Comparison of ENCODE assay signal across 27 cellular contexts in the genomic region with DNA sequence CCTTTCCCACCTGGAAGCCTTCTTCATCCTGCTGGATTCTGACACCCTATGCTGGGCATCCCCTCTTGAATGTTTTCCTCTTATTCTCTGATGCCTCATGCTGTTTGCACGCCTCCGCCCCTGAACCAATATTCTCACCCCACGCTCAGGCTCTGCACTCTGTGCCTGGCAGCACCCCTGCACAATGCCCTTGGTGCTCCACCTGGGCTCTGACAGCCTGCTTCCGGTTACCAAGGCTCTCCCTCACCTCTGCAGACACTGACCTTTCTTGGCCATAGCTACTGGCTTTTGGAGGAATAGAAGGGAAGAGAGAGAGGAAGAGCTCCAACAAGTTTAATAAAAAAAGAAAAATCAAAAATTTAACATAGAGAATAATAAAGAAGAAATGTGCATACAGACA.
"Had no signal": no experiment of that assay in that cellular context is flagged by ENCODE, and none has a peak within 500 bp of the region (broad histone marks: within the 10 kb centered on the region; RNA-seq: fewer than 3 reads in every experiment).

No MANE protein-coding gene starts in this region.

- H3K27me3 ChIP-seq: adrenal gland, breast epithelium had no signal

- H3K27ac ChIP-seq: adrenal gland, breast epithelium had no signal

- DNase-seq: activated B cell treated with CpG ODN at 0.5 μM for 24 hours; activated CD4-positive, alpha-beta memory T cell treated with anti-CD3 and anti-CD28 coated beads for 36 hours; activated CD4-positive, alpha-beta T cell treated with anti-CD3 and anti-CD28 coated beads for 1 hour; activated CD4-positive, alpha-beta T cell treated with anti-CD3 and anti-CD28 coated beads, Interleukin-2, amount 10 ng/mL, durations not matched to agents 7 days and 5 days; activated CD8-positive, alpha-beta memory T cell treated with anti-CD3 and anti-CD28 coated beads for 24 hours; activated gamma-delta T cell; activated naive CD4-positive, alpha-beta T cell treated with anti-CD3 and anti-CD28 coated beads, Interleukin-2, amount 50 U/mL, for 16 hours; activated naive CD8-positive, alpha-beta T cell treated with anti-CD3 and anti-CD28 coated beads, Interleukin-2, amount 10 ng/mL, durations not matched to agents 7 days and 5 days; activated T-cell treated with anti-CD3 and anti-CD28 coated beads, Interleukin-2, amount 50 U/mL, for 48 hours; adrenal gland; anterior cingulate cortex; caudate nucleus; MM.1S; NCI-H1105 treated with DMSO at 0.1 percent for 48 hours; NCI-H1436 treated with DMSO at 0.1 percent for 48 hours; NCI-H187; NCI-H2081; NCI-H2171; NCI-H2227 treated with DMSO at 0.1 percent for 48 hours; NCI-H446 treated with DMSO at 0.1 percent for 48 hours; NCI-H526 treated with DMSO at 0.1 percent for 48 hours; NK-92 treated with Interleukin-12 subunit alpha and Interleukin-12 subunit beta, amount 100 ng/mL, for 24 hours; SIG-M5; T-helper 17 cell; T-helper 9 cell had no signal

- H3K4me3 ChIP-seq: adrenal gland, breast epithelium had no signal

- H3K36me3 ChIP-seq: adrenal gland, breast epithelium had no signal

- H3K9me3 ChIP-seq: adrenal gland, breast epithelium had no signal

- H3K4me1 ChIP-seq: adrenal gland had no signal

- ATAC-seq: activated T-helper 17 cell treated with anti-CD3 and anti-CD28 coated beads, Interleukin-2, amount 50 U/mL, for 72 hours; T-helper 17 cell had no signal
